9 cellular contexts compared by ENCODE assay signal in genomic region chr22:23787910-23788309, GRCh38. TPM values are rescaled to one million over a fixed set of nuclear protein-coding genes. Genes with fewer than 3 reads are reported as not detected.
DNase-seq lines count a peak whose midpoint lies in the region; ATAC-seq and TF ChIP-seq lines count a peak whose summit lies in the region.
"Had no signal": no experiment of that assay in that cellular context is flagged by ENCODE, and none has a peak within 500 bp of the region (broad histone marks: within the 10 kb centered on the region; RNA-seq: fewer than 3 reads in every experiment).

No MANE protein-coding gene starts in this region.

- H3K27me3 Mint-ChIP-seq in natural killer cell treated with Interleukin-12 subunit alpha and Interleukin-12 subunit beta and Interleukin-15 and Interleukin-18, amount 100 ng/mL, for 72 hours = no peaks in the 10 kb centered on the region

- H3K4me3 ChIP-seq in AG10803 (ENCODE audit: low read length) (peak overlapping the region; percentile 85), Karpas-422 (ENCODE audit: low read length) (peak overlapping the region; percentile 100), dorsolateral prefrontal cortex (peak overlapping the region; percentile 63 to 100 (median 91))

- H2AFZ ChIP-seq in Karpas-422 (ENCODE audit: low read length) = no peak overlapping the region

- H3K9me3 Mint-ChIP-seq in natural killer cell treated with Interleukin-12 subunit alpha and Interleukin-12 subunit beta and Interleukin-15 and Interleukin-18, amount 100 ng/mL, for 72 hours = no peaks in the 10 kb centered on the region

- H3K27me3 ChIP-seq in Karpas-422 (ENCODE audit: low read length) (no peaks in the 10 kb centered on the region), dorsolateral prefrontal cortex (no peaks in the 10 kb centered on the region)

- peaks cover 32% of the 10 kb centered on the region; the same call in 1 of the 2 replicates for H3K36me3 ChIP-seq in Karpas-422 (ENCODE audit: insufficient read depth, low read length)

- H3K4me1 Mint-ChIP-seq in natural killer cell treated with Interleukin-12 subunit alpha and Interleukin-12 subunit beta and Interleukin-15 and Interleukin-18, amount 100 ng/mL, for 72 hours (ENCODE audit: low read depth in 2 of 2) = peaks cover 29 to 31% of the 10 kb centered on the region in 2 donors

- H3K79me2 ChIP-seq in Karpas-422 (ENCODE audit: low read length) = peaks cover 56% of the 10 kb centered on the region

- peak overlapping the region; percentile 79 to 87 for H3K27ac Mint-ChIP-seq in natural killer cell treated with Interleukin-12 subunit alpha and Interleukin-12 subunit beta and Interleukin-15 and Interleukin-18, amount 100 ng/mL, for 72 hours

- intact Hi-C loops in dorsolateral prefrontal cortex (cut with DNase I) = loop anchor here (2.0 kb wide), 2 partner anchors 19 to 51 kb away; partner anchors contain the start of gene DERL3 (in 1 of the 2)

- peaks cover 33% of the 10 kb centered on the region for H3K4me1 ChIP-seq in Karpas-422 (ENCODE audit: low read length)

- no peaks in the 10 kb centered on the region for H3K36me3 Mint-ChIP-seq in natural killer cell treated with Interleukin-12 subunit alpha and Interleukin-12 subunit beta and Interleukin-15 and Interleukin-18, amount 100 ng/mL, for 72 hours

- no peak for ATAC-seq in natural killer cell treated with Interleukin-12 subunit alpha and Interleukin-12 subunit beta and Interleukin-15 and Interleukin-18, amount 100 ng/mL, for 72 hours
- ATAC-seq in HG03378 (IDR thresholded peaks at IDR 0.05; ENCODE audit: unreplicated experiment) (no peak), GM18858 (IDR thresholded peaks at IDR 0.05; ENCODE audit: unreplicated experiment) (no peak), HG03432 (IDR thresholded peaks at IDR 0.05; ENCODE audit: unreplicated experiment) (no peak)

- peaks cover 37% of the 10 kb centered on the region for H4K20me1 ChIP-seq in Karpas-422 (ENCODE audit: insufficient read depth, low read depth, low read length)

- peak overlapping the region; percentile 100 for H3K4me2 ChIP-seq in Karpas-422 (ENCODE audit: low read depth, low read length, poor library complexity, severe bottlenecking)

- peak overlapping the region; percentile 92 for H3K27ac ChIP-seq in Karpas-422 (ENCODE audit: low read length)
- peak overlapping the region in 25 of 59 donors; percentile 32 to 100 (median 99) for H3K27ac ChIP-seq in dorsolateral prefrontal cortex

- TF ChIP-seq CTCF in AG10803 (conservative IDR thresholded peaks at IDR 0.05; ENCODE audit: low read length) (no peak), dorsolateral prefrontal cortex (IDR thresholded peaks at IDR 0.05 in 54 of 56, conservative IDR thresholded peaks at IDR 0.05 in 2 of 56; ENCODE audit: low read depth in 1 of 56, partially characterized antibody in 56 of 56) (no peak)

- peak overlapping the region; percentile 93 for H3K4me3 Mint-ChIP-seq in natural killer cell treated with Interleukin-12 subunit alpha and Interleukin-12 subunit beta and Interleukin-15 and Interleukin-18, amount 100 ng/mL, for 72 hours

- H3K9ac ChIP-seq in Karpas-422 (ENCODE audit: low read length) = peak overlapping the region; percentile 92

- DNase-seq in AG10803 (ENCODE audit: low read depth) (no peak), Karpas-422 (no peak), dorsolateral prefrontal cortex (no peak), glomerular visceral epithelial cell (ENCODE audit: extremely low spot score) (no peak)
- no peak for DNase-seq in natural killer cell treated with Interleukin-12 subunit alpha and Interleukin-12 subunit beta and Interleukin-15 and Interleukin-18, amount 100 ng/mL, for 72 hours (ENCODE audit: low spot score)

- H3K9me2 ChIP-seq in Karpas-422 (replicated peaks; ENCODE audit: insufficient read depth, low read length) = no peaks in the 10 kb centered on the region

- H3K9me3 ChIP-seq in Karpas-422 (ENCODE audit: low read length) = no peaks in the 10 kb centered on the region

RNA-seq across cellular contexts. Expression of gene SMARCB1, which starts 1.1 kb away (rescaled TPM):
- total RNA-seq in Karpas-422 (2014; rRNA removed; shearing (Covaris generic); ENCODE audit: low replicate concordance) = 400 and 531 TPM in 2 replicates
- 10 to 100 TPM; 60.2 to 91.8 (median 72.1) TPM for total RNA-seq in dorsolateral prefrontal cortex
- total RNA-seq in natural killer cell treated with Interleukin-12 subunit alpha and Interleukin-12 subunit beta and Interleukin-15 and Interleukin-18, amount 100 ng/mL, for 72 hours = 100 to 1,000 TPM in 1 of 2 donors, 10 to 100 TPM in 1; 70.5 to 105 TPM

RNA-seq across cellular contexts. Expression of gene MMP11, which starts 15.3 kb away (rescaled TPM):
- 48.2 and 84.2 TPM in 2 replicates for total RNA-seq in Karpas-422 (2014; rRNA removed; shearing (Covaris generic); ENCODE audit: low replicate concordance)
- 1 to 10 TPM in 97 of 120 experiments, under 1 TPM in 22, not detected in 1; 0.32 to 4.5 (median 1.7) TPM for total RNA-seq in dorsolateral prefrontal cortex
- total RNA-seq in natural killer cell treated with Interleukin-12 subunit alpha and Interleukin-12 subunit beta and Interleukin-15 and Interleukin-18, amount 100 ng/mL, for 72 hours = under 1 TPM in 1 of 2 donors, not detected in 1; 0.50 TPM

RNA-seq across cellular contexts. Expression of gene CHCHD10, which starts 20.1 kb away (rescaled TPM):
- total RNA-seq in Karpas-422 (2014; rRNA removed; shearing (Covaris generic); ENCODE audit: low replicate concordance) = 115 and 220 TPM in 2 replicates
- total RNA-seq in dorsolateral prefrontal cortex = 100 to 1,000 TPM in 119 of 120 experiments, 10 to 100 TPM in 1; 87.5 to 320 (median 183) TPM
- 100 to 1,000 TPM in 1 of 2 donors, 10 to 100 TPM in 1; 50.7 to 135 TPM for total RNA-seq in natural killer cell treated with Interleukin-12 subunit alpha and Interleukin-12 subunit beta and Interleukin-15 and Interleukin-18, amount 100 ng/mL, for 72 hours

RNA-seq across cellular contexts. Expression of gene C22orf15, which starts 25.1 kb away (rescaled TPM):
- total RNA-seq in Karpas-422 (2014; rRNA removed; shearing (Covaris generic); ENCODE audit: low replicate concordance) = not detected in 2 replicates
- total RNA-seq in dorsolateral prefrontal cortex = under 1 TPM in 4 of 120 experiments, not detected in 116; 0.26 to 0.74 (median 0.47) TPM
- under 1 TPM; 0.83 to 0.86 TPM for total RNA-seq in natural killer cell treated with Interleukin-12 subunit alpha and Interleukin-12 subunit beta and Interleukin-15 and Interleukin-18, amount 100 ng/mL, for 72 hours
- total RNA-seq: subcutaneous adipose tissue had no signal

RNA-seq across cellular contexts. Expression of gene VPREB3, which starts 33.7 kb away (rescaled TPM):
- total RNA-seq in Karpas-422 (2014; rRNA removed; shearing (Covaris generic); ENCODE audit: low replicate concordance) = 321 and 642 TPM in 2 replicates
- total RNA-seq in dorsolateral prefrontal cortex = 1 to 10 TPM in 88 of 120 experiments, under 1 TPM in 2, not detected in 30; 0.93 to 5.8 (median 2.1) TPM
- total RNA-seq in natural killer cell treated with Interleukin-12 subunit alpha and Interleukin-12 subunit beta and Interleukin-15 and Interleukin-18, amount 100 ng/mL, for 72 hours = under 1 TPM in 1 of 2 donors, not detected in 1; 0.52 TPM
